ENCODE assay signal across 8 cellular contexts in the genomic region with DNA sequence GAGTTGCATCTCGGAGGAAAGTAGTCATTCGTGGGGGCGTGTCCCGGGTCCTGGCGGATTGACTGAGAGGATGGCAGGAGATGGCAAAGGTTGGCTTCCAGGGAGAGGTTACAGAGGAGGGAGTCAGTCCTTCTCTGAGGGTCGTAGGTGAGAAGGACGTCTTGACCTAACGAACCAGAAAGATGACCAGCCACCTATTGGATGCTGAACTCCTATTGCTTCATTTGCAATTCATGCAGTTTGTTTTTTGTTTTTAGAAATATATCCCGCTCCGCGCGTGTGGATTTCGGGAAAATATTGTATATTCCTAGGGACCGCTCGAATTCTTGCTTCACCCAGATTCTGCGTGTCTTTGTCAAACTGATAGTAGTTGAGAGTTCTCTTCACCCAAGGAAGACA. TPM values are rescaled to one million over a fixed set of nuclear protein-coding genes. Genes with fewer than 3 reads are reported as not detected.
A peak's percentile ranks its signal among the peaks of the same experiment; 100 is the strongest.
DNase-seq lines count a peak whose midpoint lies in the region; ATAC-seq lines count a peak whose summit lies in the region.

No MANE protein-coding gene starts in this region.

- H3K4me3 Mint-ChIP-seq in T-helper 2 cell treated with Interferon-gamma antibody and Interleukin-4, amounts not matched to agents 5 μg/mL and 100 μg/mL, for 36 hours = peak overlapping the region; percentile 88
- peak overlapping the region; percentile 89 for H3K4me3 Mint-ChIP-seq in dendritic cell treated with granulocyte-macrophage colony-stimulating factor and Interleukin-4, amounts not matched to agents 40 ng/mL and 50 ng/mL, for 4 days

- ATAC-seq in Right ventricle myocardium inferior (peak; percentile 35), Right ventricle myocardium superior (ENCODE audit: poor library complexity) (no peak), HG03520 (IDR thresholded peaks at IDR 0.05; ENCODE audit: unreplicated experiment) (no peak)

- peak overlapping the region; percentile 79 for H3K4me3 ChIP-seq in mononuclear cell (ENCODE audit: low read length)

- no peaks in the 10 kb centered on the region for H3K9me3 Mint-ChIP-seq in T-helper 2 cell treated with Interferon-gamma antibody and Interleukin-4, amounts not matched to agents 5 μg/mL and 100 μg/mL, for 36 hours
- H3K9me3 Mint-ChIP-seq in dendritic cell treated with granulocyte-macrophage colony-stimulating factor and Interleukin-4, amounts not matched to agents 40 ng/mL and 50 ng/mL, for 4 days = no peaks in the 10 kb centered on the region

- H3K27me3 Mint-ChIP-seq in T-helper 2 cell treated with Interferon-gamma antibody and Interleukin-4, amounts not matched to agents 5 μg/mL and 100 μg/mL, for 36 hours (ENCODE audit: low read depth) = peaks cover 12% of the 10 kb centered on the region
- no peaks in the 10 kb centered on the region for H3K27me3 Mint-ChIP-seq in dendritic cell treated with granulocyte-macrophage colony-stimulating factor and Interleukin-4, amounts not matched to agents 40 ng/mL and 50 ng/mL, for 4 days

- no peaks in the 10 kb centered on the region for H3K9me3 ChIP-seq in mononuclear cell (ENCODE audit: low read depth, low read length)

- H3K36me3 Mint-ChIP-seq in T-helper 2 cell treated with Interferon-gamma antibody and Interleukin-4, amounts not matched to agents 5 μg/mL and 100 μg/mL, for 36 hours (ENCODE audit: low read depth) = no peaks in the 10 kb centered on the region
- peaks cover 8% of the 10 kb centered on the region for H3K36me3 Mint-ChIP-seq in dendritic cell treated with granulocyte-macrophage colony-stimulating factor and Interleukin-4, amounts not matched to agents 40 ng/mL and 50 ng/mL, for 4 days (ENCODE audit: low read depth)

- intact Hi-C loops in Right ventricle myocardium inferior (cut with DNase I) (loop anchor here (5.0 to 10.0 kb wide), 2 partner anchors 109 to 262 kb away; no protein-coding TSS in a partner anchor), Right ventricle myocardium superior (cut with DNase I) (no loop called here)
- intact Hi-C loops in dendritic cell treated with granulocyte-macrophage colony-stimulating factor and Interleukin-4, amounts not matched to agents 40 ng/mL and 50 ng/mL, for 4 days (cut with micrococcal nuclease) = loop anchor here (5.0 to 10.0 kb wide), 2 partner anchors 78 to 351 kb away; a partner anchor contains a TSS

- H3K4me1 Mint-ChIP-seq in T-helper 2 cell treated with Interferon-gamma antibody and Interleukin-4, amounts not matched to agents 5 μg/mL and 100 μg/mL, for 36 hours (ENCODE audit: low read depth) = peaks cover 13% of the 10 kb centered on the region
- H3K4me1 Mint-ChIP-seq in dendritic cell treated with granulocyte-macrophage colony-stimulating factor and Interleukin-4, amounts not matched to agents 40 ng/mL and 50 ng/mL, for 4 days (ENCODE audit: low read depth) = peaks cover 31% of the 10 kb centered on the region

- peaks cover 18% of the 10 kb centered on the region for H3K4me1 ChIP-seq in mononuclear cell (ENCODE audit: insufficient read depth, low read length)

- DNase-seq in Right ventricle myocardium inferior (ENCODE audit: missing footprints) (no peak), Right ventricle myocardium superior (no peak), GM19238 (ENCODE audit: insufficient read length, low spot score) (no peak)
- DNase-seq in T-helper 2 cell treated with Interferon-gamma antibody and Interleukin-4, amounts not matched to agents 5 μg/mL and 100 μg/mL, for 36 hours (ENCODE audit: low spot score) = peak; percentile 67
- DNase-seq in stimulated activated CD8-positive, alpha-beta memory T cell treated with anti-CD3 and anti-CD28 coated beads, Interleukin-7, amount 100 ng/mL, for 24 hours (ENCODE audit: low read depth) = peak; percentile 52

- H3K27ac Mint-ChIP-seq in T-helper 2 cell treated with Interferon-gamma antibody and Interleukin-4, amounts not matched to agents 5 μg/mL and 100 μg/mL, for 36 hours = peak overlapping the region; percentile 81
- peak overlapping the region; percentile 89 for H3K27ac Mint-ChIP-seq in dendritic cell treated with granulocyte-macrophage colony-stimulating factor and Interleukin-4, amounts not matched to agents 40 ng/mL and 50 ng/mL, for 4 days

- H3K27me3 ChIP-seq in mononuclear cell (ENCODE audit: insufficient read depth, low read length) = no peaks in the 10 kb centered on the region

RNA-seq across cellular contexts. Expression of a gene that starts 0.5 kb away (rescaled TPM):
- 7.2 TPM for total RNA-seq in Right ventricle myocardium inferior
- total RNA-seq in Right ventricle myocardium superior = 5.1 TPM
- total RNA-seq in mononuclear cell = 0.73 TPM

Comparison
In these comparisons a context has a peak if more than half of its experiments do, and no peak if none do; other contexts are left out.
1. DNase-seq: peak in T-helper 2 cell treated with Interferon-gamma antibody and Interleukin-4, amounts not matched to agents 5 μg/mL and 100 μg/mL, for 36 hours (single experiment) and stimulated activated CD8-positive, alpha-beta memory T cell treated with anti-CD3 and anti-CD28 coated beads, Interleukin-7, amount 100 ng/mL, for 24 hours (single experiment); none in Right ventricle myocardium inferior (single experiment), Right ventricle myocardium superior (single experiment) and GM19238 (single experiment).